16 cellular contexts compared by ENCODE assay signal in genomic region chr20:11902264-11902663, GRCh38. TPM values are rescaled to one million over a fixed set of nuclear protein-coding genes. Genes with fewer than 3 reads are reported as not detected.
DNase-seq lines count a peak whose midpoint lies in the region; ATAC-seq and TF ChIP-seq lines count a peak whose summit lies in the region.
"Had no signal": no experiment of that assay in that cellular context is flagged by ENCODE, and none has a peak within 500 bp of the region (broad histone marks: within the 10 kb centered on the region; RNA-seq: fewer than 3 reads in every experiment).

No MANE protein-coding gene starts in this region.

- peak; percentile 57 for DNase-seq in GM04504 (ENCODE audit: low read depth)
- peak; percentile 20 for DNase-seq in NB4 (ENCODE audit: low read depth)
- DNase-seq in brain microvascular endothelial cell = peak; percentile 80
- no peak for DNase-seq in type B pancreatic cell (ENCODE audit: extremely low spot score, unreplicated experiment)
- DNase-seq in stimulated activated CD4-positive, alpha-beta T cell treated with anti-CD3 and anti-CD28 coated beads, Interleukin-1b, Interleukin-23, amount 100 ng/mL, for 48 hours = no peak
- no peak for DNase-seq in iPS-NIHi7 (ENCODE audit: extremely low spot score)
- DNase-seq: activated CD8-positive, alpha-beta memory T cell treated with anti-CD3 and anti-CD28 coated beads, Interleukin-2, amount 10 ng/mL, durations not matched to agents 7 days and 5 days; COR-L47; nephron progenitor cell; Right ventricle myocardium superior; spleen; thyroid gland had no signal

- ATAC-seq in HG03039 (IDR thresholded peaks at IDR 0.05; ENCODE audit: unreplicated experiment) = no peak
- ATAC-seq: activated CD8-positive, alpha-beta memory T cell treated with anti-CD3 and anti-CD28 coated beads, Interleukin-2, amount 10 ng/mL, durations not matched to agents 7 days and 5 days had no signal

- no peaks in the 10 kb centered on the region for H3K36me3 ChIP-seq in brain microvascular endothelial cell (replicated peaks)
- no peaks in the 10 kb centered on the region for H3K36me3 ChIP-seq in neural cell (ENCODE audit: insufficient read depth, low read length)
- H3K36me3 ChIP-seq: spleen, thyroid gland had no signal

- peaks cover 27% of the 10 kb centered on the region for H3K4me1 Mint-ChIP-seq in type B pancreatic cell (ENCODE audit: unreplicated experiment)
- H3K4me1 Mint-ChIP-seq: activated CD8-positive, alpha-beta memory T cell treated with anti-CD3 and anti-CD28 coated beads, Interleukin-2, amount 10 ng/mL, durations not matched to agents 7 days and 5 days had no signal

- no peak overlapping the region for H3K4me2 ChIP-seq in neural cell (ENCODE audit: low read length)

- H3K4me3 ChIP-seq in NB4 (ENCODE audit: low read depth, low read length) = no peak overlapping the region
- H3K4me3 ChIP-seq in brain microvascular endothelial cell (ENCODE audit: low read depth, low read length) = no peak overlapping the region
- H3K4me3 ChIP-seq in neural cell (ENCODE audit: low read length) = no peak overlapping the region
- H3K4me3 ChIP-seq: spleen, thyroid gland had no signal

- H3K27ac ChIP-seq in brain microvascular endothelial cell = peak overlapping the region; percentile 70
- H3K27ac ChIP-seq in neural cell (ENCODE audit: low read length) = no peak overlapping the region
- H3K27ac ChIP-seq: spleen, thyroid gland had no signal

- H3K9me3 ChIP-seq in neural cell (ENCODE audit: low read length) = no peaks in the 10 kb centered on the region
- H3K9me3 ChIP-seq: thyroid gland had no signal

- H3F3A ChIP-seq in neural cell (ENCODE audit: insufficient read depth, low read length, poor library complexity, severe bottlenecking) = no peaks in the 10 kb centered on the region

- no peak for TF ChIP-seq RAD21 in neural cell (conservative IDR thresholded peaks at IDR 0.05)

- H3K9me2 ChIP-seq in neural cell (ENCODE audit: insufficient read depth, low read length) = no peaks in the 10 kb centered on the region

- H2AFZ ChIP-seq in neural cell (ENCODE audit: low read depth, low read length) = no peak overlapping the region

- peaks cover 4% of the 10 kb centered on the region for H3K9me3 Mint-ChIP-seq in type B pancreatic cell

- no peak for TF ChIP-seq EP300 in neural cell (conservative IDR thresholded peaks at IDR 0.05; ENCODE audit: poor library complexity, severe bottlenecking)

- H3K27me3 Mint-ChIP-seq in type B pancreatic cell = no peaks in the 10 kb centered on the region
- H3K27me3 Mint-ChIP-seq: activated CD8-positive, alpha-beta memory T cell treated with anti-CD3 and anti-CD28 coated beads, Interleukin-2, amount 10 ng/mL, durations not matched to agents 7 days and 5 days; dendritic cell treated with granulocyte-macrophage colony-stimulating factor and Interleukin-4, amounts not matched to agents 40 ng/mL and 50 ng/mL, for 4 days had no signal

- H3K36me3 Mint-ChIP-seq in type B pancreatic cell = peaks cover 39% of the 10 kb centered on the region
- H3K36me3 Mint-ChIP-seq: activated CD8-positive, alpha-beta memory T cell treated with anti-CD3 and anti-CD28 coated beads, Interleukin-2, amount 10 ng/mL, durations not matched to agents 7 days and 5 days; activated naive CD8-positive, alpha-beta T cell had no signal

- H3K27me3 ChIP-seq in brain microvascular endothelial cell (replicated peaks) (no peaks in the 10 kb centered on the region), neural cell (ENCODE audit: insufficient read depth, low read depth, low read length) (no peaks in the 10 kb centered on the region)
- H3K27me3 ChIP-seq: spleen, thyroid gland had no signal

- H4K20me1 ChIP-seq in neural cell (ENCODE audit: insufficient read depth) = no peaks in the 10 kb centered on the region

- TF ChIP-seq POLR2A in NB4 (IDR thresholded peaks at IDR 0.05; ENCODE audit: extremely low read depth, insufficient read length) = no peak

- TF ChIP-seq CTCF in NB4 (IDR thresholded peaks at IDR 0.05; ENCODE audit: low read depth, low read length) = no peak
- TF ChIP-seq CTCF in brain microvascular endothelial cell (IDR thresholded peaks at IDR 0.05; ENCODE audit: low read depth, low read length, missing control alignments) = no peak
- no peak for TF ChIP-seq CTCF in neural cell (IDR thresholded peaks at IDR 0.05; ENCODE audit: poor library complexity, severe bottlenecking)
- TF ChIP-seq CTCF in type B pancreatic cell (conservative IDR thresholded peaks at IDR 0.05) = no peak

- H3K79me2 ChIP-seq in neural cell (replicated peaks; ENCODE audit: insufficient read depth, low read length) = peaks cover 44% of the 10 kb centered on the region

- H3K9ac ChIP-seq in neural cell (ENCODE audit: low read length) = no peak overlapping the region

- H3K27ac Mint-ChIP-seq in type B pancreatic cell = no peak overlapping the region
- H3K27ac Mint-ChIP-seq: activated CD8-positive, alpha-beta memory T cell treated with anti-CD3 and anti-CD28 coated beads, Interleukin-2, amount 10 ng/mL, durations not matched to agents 7 days and 5 days; activated naive CD8-positive, alpha-beta T cell; dendritic cell treated with granulocyte-macrophage colony-stimulating factor and Interleukin-4, amounts not matched to agents 40 ng/mL and 50 ng/mL, for 4 days; nephron progenitor cell had no signal

- no peak overlapping the region for H3K4me3 Mint-ChIP-seq in type B pancreatic cell
- H3K4me3 Mint-ChIP-seq: activated CD8-positive, alpha-beta memory T cell treated with anti-CD3 and anti-CD28 coated beads, Interleukin-2, amount 10 ng/mL, durations not matched to agents 7 days and 5 days; activated naive CD8-positive, alpha-beta T cell; dendritic cell treated with granulocyte-macrophage colony-stimulating factor and Interleukin-4, amounts not matched to agents 40 ng/mL and 50 ng/mL, for 4 days; nephron progenitor cell had no signal

- in situ Hi-C loops in brain microvascular endothelial cell (cut with HindIII; ENCODE audit: low pct_ligation_motif_present, low sequenced_read_pairs) = no loop called here

TF ChIP-seq in neural cell, 6 proteins besides CTCF, POLR2A, EP300 and RAD21:
- peak; percentile 39 for TF ChIP-seq POLR2AphosphoS5 (IDR thresholded peaks at IDR 0.05)
- TF ChIP-seq TAF1 (IDR thresholded peaks at IDR 0.05; ENCODE audit: low read depth) = no peak

RNA-seq across cellular contexts. Expression of gene BTBD3, which starts 15.4 kb away (rescaled TPM):
- 86.6 and 90.0 TPM in 2 replicates for polyA plus RNA-seq in neural cell
- 128 and 146 TPM in 2 replicates for polyA minus RNA-seq in neural cell
- 75.8 and 114 TPM in 2 replicates for total RNA-seq in type B pancreatic cell (ENCODE audit: low replicate concordance)

Comparison
In these comparisons a context has a peak if more than half of its experiments do, and no peak if none do; other contexts are left out.
1. DNase-seq: peak in GM04504 (single experiment), NB4 (single experiment) and brain microvascular endothelial cell (single experiment); none in type B pancreatic cell (single experiment), stimulated activated CD4-positive, alpha-beta T cell treated with anti-CD3 and anti-CD28 coated beads, Interleukin-1b, Interleukin-23, amount 100 ng/mL, for 48 hours (single experiment) and iPS-NIHi7 (single experiment).